Comparison of ENCODE assay signal across 8 cellular contexts in genomic region chr16:81238296-81239011, GRCh38. TPM values are rescaled to one million over a fixed set of nuclear protein-coding genes. Genes with fewer than 3 reads are reported as not detected.
A peak's percentile ranks its signal among the peaks of the same experiment; 100 is the strongest.
DNase-seq lines count a peak whose midpoint lies in the region; ATAC-seq, FAIRE-seq and TF ChIP-seq lines count a peak whose summit lies in the region.

Gene BCO1 (plus strand): TSS chr16:81238689. CDS start chr16:81238909, 220 bp downstream.

- no peak for TF ChIP-seq CTCF in D721Med (IDR thresholded peaks at IDR 0.05; ENCODE audit: insufficient read depth, missing control alignments)

- FAIRE-seq in D721Med (lab: Jason Lieb, UNC), result no peak

- peak within 1 kb of the TSS; percentile 20 for H3K4me3 ChIP-seq in iPS-15b (ENCODE audit: low read depth, low read length)

- no peaks in the 10 kb centered on the region for H3K36me3 Mint-ChIP-seq in activated T-helper 1 cell treated with anti-CD3 and anti-CD28 coated beads, Interleukin-12 subunit alpha, Interleukin-12 subunit beta, Interleukin-2, Interleukin-4 antibody, amounts not matched to agents 30 ng/mL and 10 ng/mL and 1 ng/mL, durations not matched to agents 14 hours and 24 hours and 36 hours (ENCODE audit: low read depth)
- no peaks in the 10 kb centered on the region for H3K36me3 Mint-ChIP-seq in stimulated activated effector memory CD8-positive, alpha-beta T cell treated with anti-CD3 and anti-CD28 coated beads, Interleukin-12 subunit alpha, Interleukin-12 subunit beta, amount 100 ng/mL, for 72 hours

- ATAC-seq in HG03460 (IDR thresholded peaks at IDR 0.05; ENCODE audit: unreplicated experiment), result peak; percentile 70
- no peak for ATAC-seq in stimulated activated effector memory CD8-positive, alpha-beta T cell treated with anti-CD3 and anti-CD28 coated beads, Interleukin-12 subunit alpha, Interleukin-12 subunit beta, amount 100 ng/mL, for 72 hours
- no peak for ATAC-seq in GM21528 (IDR thresholded peaks at IDR 0.05; ENCODE audit: low FRiP score, unreplicated experiment)

- H3K27me3 ChIP-seq in iPS-15b (ENCODE audit: control insufficient read depth, insufficient read depth, low read length), result no peaks in the 10 kb centered on the region

- no peak within 1 kb of the TSS for H3K9ac ChIP-seq in iPS-15b (ENCODE audit: low read depth, low read length)

- peaks cover 14% of the 10 kb centered on the region for H3K4me1 ChIP-seq in iPS-15b (ENCODE audit: control insufficient read depth, insufficient read depth, low read length)

- H3K36me3 ChIP-seq in iPS-15b (ENCODE audit: control insufficient read depth, insufficient read depth, low read length), result no peaks in the 10 kb centered on the region

- no peaks in the 10 kb centered on the region for H3K9me3 ChIP-seq in iPS-15b (ENCODE audit: control insufficient read depth, insufficient read depth, low read length)

- intact Hi-C loops in activated T-helper 1 cell treated with anti-CD3 and anti-CD28 coated beads, Interleukin-12 subunit alpha, Interleukin-12 subunit beta, Interleukin-2, Interleukin-4 antibody, amounts not matched to agents 30 ng/mL and 10 ng/mL and 1 ng/mL, durations not matched to agents 14 hours and 24 hours and 36 hours (cut with micrococcal nuclease), result no loop called here

- DNase-seq in D341Med (ENCODE audit: low spot score), result peak; percentile 67
- no peak for DNase-seq in activated T-helper 1 cell treated with anti-CD3 and anti-CD28 coated beads, Interleukin-12 subunit alpha, Interleukin-12 subunit beta, Interleukin-2, Interleukin-4 antibody, amounts not matched to agents 30 ng/mL and 10 ng/mL and 1 ng/mL, durations not matched to agents 14 hours and 24 hours and 36 hours (ENCODE audit: low spot score)
- no peak for DNase-seq in stimulated activated effector memory CD8-positive, alpha-beta T cell treated with anti-CD3 and anti-CD28 coated beads, Interleukin-12 subunit alpha, Interleukin-12 subunit beta, amount 100 ng/mL, for 72 hours (ENCODE audit: low spot score in 2 of 2)
- DNase-seq in activated effector memory CD4-positive, alpha-beta T cell treated with Interleukin-2 at 50 U/mL for 16 hours, result no peak
- no peak for DNase-seq in D721Med (ENCODE audit: insufficient read length, low spot score)

- peaks cover 6% of the 10 kb centered on the region for H3K4me1 Mint-ChIP-seq in activated T-helper 1 cell treated with anti-CD3 and anti-CD28 coated beads, Interleukin-12 subunit alpha, Interleukin-12 subunit beta, Interleukin-2, Interleukin-4 antibody, amounts not matched to agents 30 ng/mL and 10 ng/mL and 1 ng/mL, durations not matched to agents 14 hours and 24 hours and 36 hours (ENCODE audit: low read depth)
- peaks cover 6% of the 10 kb centered on the region for H3K4me1 Mint-ChIP-seq in stimulated activated effector memory CD8-positive, alpha-beta T cell treated with anti-CD3 and anti-CD28 coated beads, Interleukin-12 subunit alpha, Interleukin-12 subunit beta, amount 100 ng/mL, for 72 hours

- no peak within 1 kb of the TSS for H3K27ac Mint-ChIP-seq in activated T-helper 1 cell treated with anti-CD3 and anti-CD28 coated beads, Interleukin-12 subunit alpha, Interleukin-12 subunit beta, Interleukin-2, Interleukin-4 antibody, amounts not matched to agents 30 ng/mL and 10 ng/mL and 1 ng/mL, durations not matched to agents 14 hours and 24 hours and 36 hours
- H3K27ac Mint-ChIP-seq in stimulated activated effector memory CD8-positive, alpha-beta T cell treated with anti-CD3 and anti-CD28 coated beads, Interleukin-12 subunit alpha, Interleukin-12 subunit beta, amount 100 ng/mL, for 72 hours, result peak within 1 kb of the TSS; percentile 32

- H3K4me3 Mint-ChIP-seq in activated T-helper 1 cell treated with anti-CD3 and anti-CD28 coated beads, Interleukin-12 subunit alpha, Interleukin-12 subunit beta, Interleukin-2, Interleukin-4 antibody, amounts not matched to agents 30 ng/mL and 10 ng/mL and 1 ng/mL, durations not matched to agents 14 hours and 24 hours and 36 hours, result peak within 1 kb of the TSS; percentile 15
- peak within 1 kb of the TSS; percentile 5 for H3K4me3 Mint-ChIP-seq in stimulated activated effector memory CD8-positive, alpha-beta T cell treated with anti-CD3 and anti-CD28 coated beads, Interleukin-12 subunit alpha, Interleukin-12 subunit beta, amount 100 ng/mL, for 72 hours

- peaks cover 2% of the 10 kb centered on the region for H3K27me3 Mint-ChIP-seq in activated T-helper 1 cell treated with anti-CD3 and anti-CD28 coated beads, Interleukin-12 subunit alpha, Interleukin-12 subunit beta, Interleukin-2, Interleukin-4 antibody, amounts not matched to agents 30 ng/mL and 10 ng/mL and 1 ng/mL, durations not matched to agents 14 hours and 24 hours and 36 hours (ENCODE audit: insufficient read depth)

- no peaks in the 10 kb centered on the region for H3K9me3 Mint-ChIP-seq in activated T-helper 1 cell treated with anti-CD3 and anti-CD28 coated beads, Interleukin-12 subunit alpha, Interleukin-12 subunit beta, Interleukin-2, Interleukin-4 antibody, amounts not matched to agents 30 ng/mL and 10 ng/mL and 1 ng/mL, durations not matched to agents 14 hours and 24 hours and 36 hours
- no peaks in the 10 kb centered on the region for H3K9me3 Mint-ChIP-seq in stimulated activated effector memory CD8-positive, alpha-beta T cell treated with anti-CD3 and anti-CD28 coated beads, Interleukin-12 subunit alpha, Interleukin-12 subunit beta, amount 100 ng/mL, for 72 hours

RNA-seq across cellular contexts. Expression of gene BCO1, which starts in this region (rescaled TPM):
- total RNA-seq in activated T-helper 1 cell treated with anti-CD3 and anti-CD28 coated beads, Interleukin-12 subunit alpha, Interleukin-12 subunit beta, Interleukin-2, Interleukin-4 antibody, amounts not matched to agents 30 ng/mL and 10 ng/mL and 1 ng/mL, durations not matched to agents 14 hours and 24 hours and 36 hours, result not detected in 2 replicates
